1 cellular context compared by ENCODE assay signal in the genomic region with DNA sequence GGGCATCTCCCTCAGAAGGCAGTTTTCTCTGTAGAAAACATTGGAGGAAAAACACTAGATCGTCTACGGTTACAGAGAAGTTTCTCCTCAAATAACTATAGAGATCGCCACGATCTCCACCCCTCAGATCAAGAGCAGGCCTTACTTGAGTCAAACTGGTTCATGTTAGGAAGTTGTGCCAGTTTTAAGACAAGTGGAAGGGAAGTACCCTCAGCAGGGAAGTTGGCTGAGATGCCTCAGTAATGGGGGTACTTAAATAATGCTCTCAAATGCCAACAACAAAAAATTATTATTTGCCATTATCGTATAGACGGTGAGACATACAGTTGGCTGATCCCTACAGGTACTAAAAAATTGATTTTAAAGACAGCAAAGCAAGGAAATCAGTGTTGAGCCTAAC.
TF ChIP-seq lines count a peak whose summit lies in the region.

No MANE protein-coding gene starts in this region.

TF ChIP-seq in GM23338, 12 proteins besides CTCF, POLR2A, EP300 and RAD21 (continued from another document):
- TF ChIP-seq EZH2 (IDR thresholded peaks at IDR 0.05; ENCODE audit: low read depth, unreplicated experiment) (no peak), ZNF114 (CRISPR knock-in tag; IDR thresholded peaks at IDR 0.05) (no peak)
TF ChIP-seq in GM23338: peak in this region for 0.
